Comparison of ENCODE assay signal across 24 cellular contexts in genomic region chr18:48982269-48982668, GRCh38. TPM values are rescaled to one million over a fixed set of nuclear protein-coding genes. Genes with fewer than 3 reads are reported as not detected.
DNase-seq lines count a peak whose midpoint lies in the region; ATAC-seq and TF ChIP-seq lines count a peak whose summit lies in the region.
"Had no signal": no experiment of that assay in that cellular context is flagged by ENCODE, and none has a peak within 500 bp of the region (broad histone marks: within the 10 kb centered on the region; RNA-seq: fewer than 3 reads in every experiment).

No MANE protein-coding gene starts in this region.

- H3K4me3 ChIP-seq in NB4 (ENCODE audit: low read depth, low read length) (no peak overlapping the region), WERI-Rb-1 (ENCODE audit: low read depth, low read length) (no peak overlapping the region), smooth muscle cell (no peak overlapping the region)
- H3K4me3 ChIP-seq: ascending aorta, pancreas, stomach, tibial nerve had no signal

- WGBS in smooth muscle cell (ENCODE audit: low lambda C conversion rate) = 32% methylated on average over 7 of the region's 7 CpGs

- no peaks in the 10 kb centered on the region for H3K36me3 ChIP-seq in WERI-Rb-1
- H3K36me3 ChIP-seq in smooth muscle cell (ENCODE audit: low read depth) = no peaks in the 10 kb centered on the region
- H3K36me3 ChIP-seq: ascending aorta, pancreas, stomach, tibial nerve had no signal

- POLR2A ChIA-PET in activated CD4-positive, alpha-beta T cell treated with anti-CD3 and anti-CD28 coated beads for 36 hours (lab: Charles Lee) = no interaction called here

- no peaks in the 10 kb centered on the region for H4K20me1 ChIP-seq in smooth muscle cell (ENCODE audit: low read depth)

- no peak overlapping the region for H3K4me3 Mint-ChIP-seq in activated CD4-positive, alpha-beta T cell treated with anti-CD3 and anti-CD28 coated beads for 36 hours
- H3K4me3 Mint-ChIP-seq in activated CD4-positive, alpha-beta T cell treated with anti-CD3 and anti-CD28 coated beads, Interleukin-2, amount 10 ng/mL, durations not matched to agents 24 days and 14 days = no peak overlapping the region
- no peak overlapping the region for H3K4me3 Mint-ChIP-seq in activated CD8-positive, alpha-beta memory T cell treated with anti-CD3 and anti-CD28 coated beads, Interleukin-2, amount 10 ng/mL, durations not matched to agents 7 days and 5 days
- no peak overlapping the region for H3K4me3 Mint-ChIP-seq in activated naive CD8-positive, alpha-beta T cell treated with anti-CD3 and anti-CD28 coated beads for 36 hours
- H3K4me3 Mint-ChIP-seq: activated T-helper 1 cell treated with anti-CD3 and anti-CD28 coated beads, Interleukin-12 subunit alpha, Interleukin-12 subunit beta, Interleukin-2, Interleukin-4 antibody, amounts not matched to agents 30 ng/mL and 10 ng/mL and 1 ng/mL, durations not matched to agents 14 hours and 24 hours and 36 hours; B cell; nephron had no signal

- no peaks in the 10 kb centered on the region for H3K36me3 Mint-ChIP-seq in activated CD4-positive, alpha-beta T cell treated with anti-CD3 and anti-CD28 coated beads for 36 hours (ENCODE audit: low read depth)
- no peaks in the 10 kb centered on the region for H3K36me3 Mint-ChIP-seq in activated CD4-positive, alpha-beta T cell treated with anti-CD3 and anti-CD28 coated beads, Interleukin-2, amount 10 ng/mL, durations not matched to agents 24 days and 14 days (ENCODE audit: low read depth)
- no peaks in the 10 kb centered on the region for H3K36me3 Mint-ChIP-seq in activated CD8-positive, alpha-beta memory T cell treated with anti-CD3 and anti-CD28 coated beads, Interleukin-2, amount 10 ng/mL, durations not matched to agents 7 days and 5 days
- no peaks in the 10 kb centered on the region for H3K36me3 Mint-ChIP-seq in activated naive CD8-positive, alpha-beta T cell treated with anti-CD3 and anti-CD28 coated beads for 36 hours
- H3K36me3 Mint-ChIP-seq: activated naive CD4-positive, alpha-beta T cell treated with anti-CD3 and anti-CD28 coated beads, Interleukin-2, amount 50 U/mL, for 72 hours had no signal

- DNase-seq in activated CD4-positive, alpha-beta T cell treated with anti-CD3 and anti-CD28 coated beads for 36 hours = no peak
- DNase-seq in activated CD4-positive, alpha-beta T cell treated with anti-CD3 and anti-CD28 coated beads, Interleukin-2, amount 10 ng/mL, durations not matched to agents 24 days and 14 days = no peak
- peak; percentile 39 for DNase-seq in NB4 (ENCODE audit: low read depth)
- DNase-seq in WERI-Rb-1 = peak; percentile 86
- no peak for DNase-seq in smooth muscle cell (lab: John Stamatoyannopoulos, UW; ENCODE audit: unreplicated experiment)
- DNase-seq in activated CD8-positive, alpha-beta memory T cell treated with anti-CD3 and anti-CD28 coated beads, Interleukin-2, amount 10 ng/mL, durations not matched to agents 7 days and 5 days = no peak
- DNase-seq in activated naive CD8-positive, alpha-beta T cell treated with anti-CD3 and anti-CD28 coated beads for 36 hours = no peak
- DNase-seq: activated CD4-positive, alpha-beta T cell treated with anti-CD3 and anti-CD28 coated beads for 4 hours; central memory CD4-positive, alpha-beta T cell; dermis blood vessel endothelial cell; EL; head of caudate nucleus; NCI-H2107; NCI-H510A; pancreas; stomach had no signal

- no peaks in the 10 kb centered on the region for H3K9me3 Mint-ChIP-seq in activated CD4-positive, alpha-beta T cell treated with anti-CD3 and anti-CD28 coated beads for 36 hours (ENCODE audit: low read depth)
- no peaks in the 10 kb centered on the region for H3K9me3 Mint-ChIP-seq in activated CD4-positive, alpha-beta T cell treated with anti-CD3 and anti-CD28 coated beads, Interleukin-2, amount 10 ng/mL, durations not matched to agents 24 days and 14 days
- no peaks in the 10 kb centered on the region for H3K9me3 Mint-ChIP-seq in activated CD8-positive, alpha-beta memory T cell treated with anti-CD3 and anti-CD28 coated beads, Interleukin-2, amount 10 ng/mL, durations not matched to agents 7 days and 5 days (ENCODE audit: low read depth)
- no peaks in the 10 kb centered on the region for H3K9me3 Mint-ChIP-seq in activated naive CD8-positive, alpha-beta T cell treated with anti-CD3 and anti-CD28 coated beads for 36 hours
- H3K9me3 Mint-ChIP-seq: activated naive CD4-positive, alpha-beta T cell treated with anti-CD3 and anti-CD28 coated beads, Interleukin-2, amount 50 U/mL, for 72 hours; activated T-helper 1 cell treated with anti-CD3 and anti-CD28 coated beads, Interleukin-12 subunit alpha, Interleukin-12 subunit beta, Interleukin-2, Interleukin-4 antibody, amounts not matched to agents 30 ng/mL and 10 ng/mL and 1 ng/mL, durations not matched to agents 14 hours and 24 hours and 36 hours; nephron had no signal

- intact Hi-C loops in activated CD4-positive, alpha-beta T cell treated with anti-CD3 and anti-CD28 coated beads for 36 hours (cut with DNase I, micrococcal nuclease) = no loop called here
- intact Hi-C loops in activated CD4-positive, alpha-beta T cell treated with anti-CD3 and anti-CD28 coated beads, Interleukin-2, amount 10 ng/mL, durations not matched to agents 24 days and 14 days (cut with micrococcal nuclease) = no loop called here

- no peak for TF ChIP-seq POLR2A in NB4 (IDR thresholded peaks at IDR 0.05; ENCODE audit: extremely low read depth, insufficient read length)

- H3K27me3 ChIP-seq in WERI-Rb-1 (ENCODE audit: insufficient read depth, low read depth, severe bottlenecking) = no peaks in the 10 kb centered on the region
- H3K27me3 ChIP-seq in smooth muscle cell (ENCODE audit: low read depth) = no peaks in the 10 kb centered on the region
- H3K27me3 ChIP-seq: ascending aorta, pancreas, stomach, tibial nerve had no signal

- peak overlapping the region; percentile 64 for H3K4me2 ChIP-seq in smooth muscle cell

- H3K27ac ChIP-seq in WERI-Rb-1 (peak overlapping the region; percentile 69), smooth muscle cell (ENCODE audit: low read depth) (peak overlapping the region; percentile 82)
- H3K27ac ChIP-seq: ascending aorta, pancreas, stomach, tibial nerve had no signal

- peaks cover 12% of the 10 kb centered on the region for H3K27me3 Mint-ChIP-seq in activated CD4-positive, alpha-beta T cell treated with anti-CD3 and anti-CD28 coated beads for 36 hours
- peaks cover 28% of the 10 kb centered on the region for H3K27me3 Mint-ChIP-seq in activated CD4-positive, alpha-beta T cell treated with anti-CD3 and anti-CD28 coated beads, Interleukin-2, amount 10 ng/mL, durations not matched to agents 24 days and 14 days
- H3K27me3 Mint-ChIP-seq in activated CD8-positive, alpha-beta memory T cell treated with anti-CD3 and anti-CD28 coated beads, Interleukin-2, amount 10 ng/mL, durations not matched to agents 7 days and 5 days = peaks cover 29% of the 10 kb centered on the region
- H3K27me3 Mint-ChIP-seq in activated naive CD8-positive, alpha-beta T cell treated with anti-CD3 and anti-CD28 coated beads for 36 hours = peaks cover 24% of the 10 kb centered on the region

- H2AFZ ChIP-seq in smooth muscle cell (ENCODE audit: low read depth) = no peak overlapping the region

- no peaks in the 10 kb centered on the region for H3K79me2 ChIP-seq in smooth muscle cell (ENCODE audit: low read depth)

- peak overlapping the region; percentile 18 for H3K9ac ChIP-seq in smooth muscle cell (ENCODE audit: low read depth)

- H3F3A ChIP-seq in smooth muscle cell (ENCODE audit: low read depth) = peaks cover 7% of the 10 kb centered on the region

- no peak overlapping the region for H3K27ac Mint-ChIP-seq in activated CD4-positive, alpha-beta T cell treated with anti-CD3 and anti-CD28 coated beads for 36 hours
- no peak overlapping the region for H3K27ac Mint-ChIP-seq in activated CD4-positive, alpha-beta T cell treated with anti-CD3 and anti-CD28 coated beads, Interleukin-2, amount 10 ng/mL, durations not matched to agents 24 days and 14 days
- no peak overlapping the region for H3K27ac Mint-ChIP-seq in activated CD8-positive, alpha-beta memory T cell treated with anti-CD3 and anti-CD28 coated beads, Interleukin-2, amount 10 ng/mL, durations not matched to agents 7 days and 5 days
- no peak overlapping the region for H3K27ac Mint-ChIP-seq in activated naive CD8-positive, alpha-beta T cell treated with anti-CD3 and anti-CD28 coated beads for 36 hours
- H3K27ac Mint-ChIP-seq: activated naive CD4-positive, alpha-beta T cell treated with anti-CD3 and anti-CD28 coated beads, Interleukin-2, amount 50 U/mL, for 72 hours; activated T-helper 1 cell treated with anti-CD3 and anti-CD28 coated beads, Interleukin-12 subunit alpha, Interleukin-12 subunit beta, Interleukin-2, Interleukin-4 antibody, amounts not matched to agents 30 ng/mL and 10 ng/mL and 1 ng/mL, durations not matched to agents 14 hours and 24 hours and 36 hours; B cell had no signal

- peaks cover 10% of the 10 kb centered on the region for H3K4me1 Mint-ChIP-seq in activated CD4-positive, alpha-beta T cell treated with anti-CD3 and anti-CD28 coated beads for 36 hours
- peaks cover 15% of the 10 kb centered on the region for H3K4me1 Mint-ChIP-seq in activated CD4-positive, alpha-beta T cell treated with anti-CD3 and anti-CD28 coated beads, Interleukin-2, amount 10 ng/mL, durations not matched to agents 24 days and 14 days
- peaks cover 10% of the 10 kb centered on the region for H3K4me1 Mint-ChIP-seq in activated CD8-positive, alpha-beta memory T cell treated with anti-CD3 and anti-CD28 coated beads, Interleukin-2, amount 10 ng/mL, durations not matched to agents 7 days and 5 days
- H3K4me1 Mint-ChIP-seq in activated naive CD8-positive, alpha-beta T cell treated with anti-CD3 and anti-CD28 coated beads for 36 hours = peaks cover 3% of the 10 kb centered on the region
- H3K4me1 Mint-ChIP-seq: B cell had no signal

- CTCF ChIA-PET in activated CD4-positive, alpha-beta T cell treated with anti-CD3 and anti-CD28 coated beads for 36 hours (lab: Charles Lee) = no interaction called here
- CTCF ChIA-PET in activated CD8-positive, alpha-beta memory T cell treated with anti-CD3 and anti-CD28 coated beads, Interleukin-2, amount 10 ng/mL, durations not matched to agents 7 days and 5 days (lab: Charles Lee) = interaction anchor here (0.6 kb wide), 1 partner anchor 40 kb away, joined by 3 read pairs; no protein-coding TSS in a partner anchor

- ATAC-seq in activated CD4-positive, alpha-beta T cell treated with anti-CD3 and anti-CD28 coated beads for 36 hours = peak; percentile 24
- ATAC-seq in activated CD8-positive, alpha-beta memory T cell treated with anti-CD3 and anti-CD28 coated beads, Interleukin-2, amount 10 ng/mL, durations not matched to agents 7 days and 5 days = no peak
- ATAC-seq in GM21515 (IDR thresholded peaks at IDR 0.05; ENCODE audit: unreplicated experiment) = no peak
- ATAC-seq: activated naive CD4-positive, alpha-beta T cell treated with anti-CD3 and anti-CD28 coated beads, Interleukin-2, amount 50 U/mL, for 72 hours; right cardiac atrium had no signal

- peaks cover 7% of the 10 kb centered on the region for H3K4me1 ChIP-seq in smooth muscle cell (ENCODE audit: low read depth)
- H3K4me1 ChIP-seq: pancreas, tibial nerve had no signal

- TF ChIP-seq CTCF in NB4 (IDR thresholded peaks at IDR 0.05; ENCODE audit: low read depth, low read length) = no peak
- no peak for TF ChIP-seq CTCF in WERI-Rb-1 (IDR thresholded peaks at IDR 0.05; ENCODE audit: low read depth, low read length)
- TF ChIP-seq CTCF in smooth muscle cell (IDR thresholded peaks at IDR 0.05; ENCODE audit: borderline replicate concordance, insufficient read depth, poor library complexity, severe bottlenecking) = no peak

- H3K9me3 ChIP-seq in WERI-Rb-1 (ENCODE audit: severe bottlenecking) = no peaks in the 10 kb centered on the region
- no peaks in the 10 kb centered on the region for H3K9me3 ChIP-seq in smooth muscle cell (replicated peaks; ENCODE audit: low read depth)
- H3K9me3 ChIP-seq: ascending aorta, pancreas, stomach, tibial nerve had no signal

RNA-seq across cellular contexts. Expression of gene SMAD7, which starts 31.5 kb away (rescaled TPM):
- total RNA-seq in activated CD4-positive, alpha-beta T cell treated with anti-CD3 and anti-CD28 coated beads for 36 hours = 1 to 10 TPM; 7.2 to 9.3 TPM
- total RNA-seq in activated CD4-positive, alpha-beta T cell treated with anti-CD3 and anti-CD28 coated beads, Interleukin-2, amount 10 ng/mL, durations not matched to agents 24 days and 14 days = 21.8 and 22.4 TPM in 2 replicates
- 114 and 142 TPM in 2 replicates for total RNA-seq in smooth muscle cell
- 134 and 136 TPM in 2 replicates for polyA plus RNA-seq in smooth muscle cell
- 10 to 100 TPM; 18.5 to 29.3 TPM for total RNA-seq in activated CD8-positive, alpha-beta memory T cell treated with anti-CD3 and anti-CD28 coated beads, Interleukin-2, amount 10 ng/mL, durations not matched to agents 7 days and 5 days
- total RNA-seq in activated naive CD8-positive, alpha-beta T cell treated with anti-CD3 and anti-CD28 coated beads for 36 hours = 1 to 10 TPM; 9.0 to 9.4 TPM

Comparison
In these comparisons a context has a peak if more than half of its experiments do, and no peak if none do; other contexts are left out.
1. DNase-seq: peak in NB4 (single experiment) and WERI-Rb-1 (single experiment); none in activated CD4-positive, alpha-beta T cell treated with anti-CD3 and anti-CD28 coated beads for 36 hours (single experiment), activated CD4-positive, alpha-beta T cell treated with anti-CD3 and anti-CD28 coated beads, Interleukin-2, amount 10 ng/mL, durations not matched to agents 24 days and 14 days (single experiment), smooth muscle cell (single experiment), activated CD8-positive, alpha-beta memory T cell treated with anti-CD3 and anti-CD28 coated beads, Interleukin-2, amount 10 ng/mL, durations not matched to agents 7 days and 5 days (single experiment) and activated naive CD8-positive, alpha-beta T cell treated with anti-CD3 and anti-CD28 coated beads for 36 hours (single experiment).